In genomic region chr16:85458952-85459351, GRCh38 we compare ENCODE assay signal across 16 cellular contexts.
DNase-seq lines count a peak whose midpoint lies in the region; ATAC-seq and TF ChIP-seq lines count a peak whose summit lies in the region.
"Had no signal": no experiment of that assay in that cellular context is flagged by ENCODE, and none has a peak within 500 bp of the region (broad histone marks: within the 10 kb centered on the region; RNA-seq: fewer than 3 reads in every experiment).

No MANE protein-coding gene starts in this region.

- 83% methylated on average over 11 of the region's 11 CpGs for WGBS in right cardiac atrium
- 57% methylated on average over 9 of the region's 11 CpGs; no CpG with 5 or more reads in 1 of the 2 donors for WGBS in transverse colon (ENCODE audit: low coverage in 1 of 2), 2 donors
- WGBS in spleen, 5 donors: 92 to 95% (median 95%) methylated on average over 9 to 11 of the region's 11 CpGs

- H3K4me3 ChIP-seq in right cardiac atrium (ENCODE audit: low read length) (no peak overlapping the region), transverse colon (no peak overlapping the region), spleen (no peak overlapping the region)
- H3K4me3 ChIP-seq: colonic mucosa, upper lobe of left lung had no signal

- TF ChIP-seq POLR2A in transverse colon (IDR thresholded peaks at IDR 0.05) (no peak), spleen (IDR thresholded peaks at IDR 0.05) (no peak)

- H3K9me3 ChIP-seq in right cardiac atrium (ENCODE audit: control insufficient read depth, low read length) (no peaks in the 10 kb centered on the region), transverse colon (no peaks in the 10 kb centered on the region), spleen (no peaks in the 10 kb centered on the region)
- H3K9me3 ChIP-seq: colonic mucosa, neutrophil, upper lobe of left lung had no signal

- peaks cover 32% of the 10 kb centered on the region for H3K4me1 ChIP-seq in right cardiac atrium (ENCODE audit: control insufficient read depth, insufficient read depth, low read length)
- peaks cover 30 to 49% (median 47%) of the 10 kb centered on the region in 4 donors for H3K4me1 ChIP-seq in transverse colon
- peaks cover 12 to 49% (median 34%) of the 10 kb centered on the region in 6 donors for H3K4me1 ChIP-seq in spleen

- H3K27me3 ChIP-seq in right cardiac atrium (ENCODE audit: control insufficient read depth, insufficient read depth) (no peaks in the 10 kb centered on the region), transverse colon (peaks cover 23% of the 10 kb centered on the region), spleen (replicated peaks in 1 of 7) (peaks cover 0 to 65% (median 23%) of the 10 kb centered on the region in 7 donors)

- H3K27me3 Mint-ChIP-seq in WTC11 (ENCODE audit: low read depth): peaks cover 55% of the 10 kb centered on the region

- CTCF ChIA-PET in WTC11 (lab: Charles Lee): interaction anchor here (0.6 to 4.2 kb wide), 7 partner anchors 15 to 104 kb away, joined by 3 to 30 read pairs (median 4); no protein-coding TSS in a partner anchor

- H3K4me3 Mint-ChIP-seq in WTC11: no peak overlapping the region
- H3K4me3 Mint-ChIP-seq: activated B cell treated with CpG ODN at 0.5 μM for 24 hours had no signal

- DNase-seq in SIG-M5 treated with dmso at 0.1 percent for 504 hours (lab: John Stamatoyannopoulos, UW; ENCODE audit: unreplicated experiment) (peak; percentile 31), SIG-M5 (lab: John Stamatoyannopoulos, UW) (no peak), NCI-H446 treated with DMSO at 0.1 percent for 48 hours (lab: John Stamatoyannopoulos, UW) (peak; percentile 36), right cardiac atrium (peak in 1 of 3 donors; percentile 70), transverse colon (no peak), WTC11 (ENCODE audit: low spot score) (no peak), spleen (no peak)
- DNase-seq: activated B cell treated with CpG ODN at 0.5 μM for 24 hours; activated effector memory CD4-positive, alpha-beta T cell treated with Interleukin-2 at 50 U/mL for 16 hours; colonic mucosa; glutamatergic neuron; NCI-H1105 treated with DMSO at 0.1 percent for 48 hours; upper lobe of left lung had no signal

- POLR2A ChIA-PET in WTC11 (lab: Charles Lee): no interaction called here

- H3K27ac ChIP-seq in right cardiac atrium (ENCODE audit: low read length): peak overlapping the region; percentile 73
- peak overlapping the region; percentile 54 to 77 (median 73) for H3K27ac ChIP-seq in transverse colon
- no peak overlapping the region for H3K27ac ChIP-seq in spleen
- H3K27ac ChIP-seq: neutrophil had no signal

- no peak overlapping the region for H3K27ac Mint-ChIP-seq in WTC11
- H3K27ac Mint-ChIP-seq: activated B cell treated with CpG ODN at 0.5 μM for 24 hours, IgD-negative memory B cell had no signal

- H3K9me3 Mint-ChIP-seq in WTC11: no peaks in the 10 kb centered on the region
- H3K9me3 Mint-ChIP-seq: activated B cell treated with CpG ODN at 0.5 μM for 24 hours, IgD-negative memory B cell had no signal

- ATAC-seq in right cardiac atrium: no peak
- ATAC-seq in WTC11: no peak
- ATAC-seq in HG03135 (IDR thresholded peaks at IDR 0.05; ENCODE audit: unreplicated experiment): no peak

- in situ Hi-C loops in transverse colon (cut with MboI; ENCODE audit: low pct_ligation_motif_present in 1 of 4, low pct_unique_long_range_greater_than_20kb in 1 of 4, low sequenced_read_pairs in 3 of 4): no loop called here

- peaks cover 45% of the 10 kb centered on the region for H3K4me1 Mint-ChIP-seq in WTC11

- no peaks in the 10 kb centered on the region for H3K36me3 Mint-ChIP-seq in WTC11
- H3K36me3 Mint-ChIP-seq: IgD-negative memory B cell had no signal

- no peak for TF ChIP-seq EP300 in transverse colon (IDR thresholded peaks at IDR 0.05; ENCODE audit: low read depth)

- no peaks in the 10 kb centered on the region for H3K36me3 ChIP-seq in transverse colon
- no peaks in the 10 kb centered on the region for H3K36me3 ChIP-seq in spleen
- H3K36me3 ChIP-seq: colonic mucosa, neutrophil, upper lobe of left lung had no signal

- no peak for TF ChIP-seq CTCF in transverse colon (IDR thresholded peaks at IDR 0.05)
- TF ChIP-seq CTCF in WTC11 (IDR thresholded peaks at IDR 0.05): no peak
- no peak for TF ChIP-seq CTCF in spleen (IDR thresholded peaks at IDR 0.05 in 8 of 11, conservative IDR thresholded peaks at IDR 0.05 in 3 of 11)

- intact Hi-C loops in right cardiac atrium (cut with DNase I) (no loop called here), transverse colon (cut with DNase I; ENCODE audit: low total_unique reads) (no loop called here), spleen (cut with DNase I; ENCODE audit: low total_unique reads) (no loop called here)

TF ChIP-seq in WTC11, 78 proteins besides CTCF, POLR2A, EP300 and RAD21 (continues in another document):
- no peak for TF ChIP-seq SOX15 (CRISPR knock-in tag; IDR thresholded peaks at IDR 0.05)
- no peak for TF ChIP-seq GRHL2 (CRISPR knock-in tag; IDR thresholded peaks at IDR 0.05; ENCODE audit: insufficient replicate concordance, severe bottlenecking)
- no peak for TF ChIP-seq ZNF423 (CRISPR knock-in tag; IDR thresholded peaks at IDR 0.05)
- no peak for TF ChIP-seq CDX4 (CRISPR knock-in tag; IDR thresholded peaks at IDR 0.05; ENCODE audit: borderline replicate concordance)
- no peak for TF ChIP-seq SMAD3 (CRISPR knock-in tag; IDR thresholded peaks at IDR 0.05; ENCODE audit: borderline replicate concordance)
- no peak for TF ChIP-seq NFE2L1 (CRISPR knock-in tag; IDR thresholded peaks at IDR 0.05)
- TF ChIP-seq, protein P1, sequence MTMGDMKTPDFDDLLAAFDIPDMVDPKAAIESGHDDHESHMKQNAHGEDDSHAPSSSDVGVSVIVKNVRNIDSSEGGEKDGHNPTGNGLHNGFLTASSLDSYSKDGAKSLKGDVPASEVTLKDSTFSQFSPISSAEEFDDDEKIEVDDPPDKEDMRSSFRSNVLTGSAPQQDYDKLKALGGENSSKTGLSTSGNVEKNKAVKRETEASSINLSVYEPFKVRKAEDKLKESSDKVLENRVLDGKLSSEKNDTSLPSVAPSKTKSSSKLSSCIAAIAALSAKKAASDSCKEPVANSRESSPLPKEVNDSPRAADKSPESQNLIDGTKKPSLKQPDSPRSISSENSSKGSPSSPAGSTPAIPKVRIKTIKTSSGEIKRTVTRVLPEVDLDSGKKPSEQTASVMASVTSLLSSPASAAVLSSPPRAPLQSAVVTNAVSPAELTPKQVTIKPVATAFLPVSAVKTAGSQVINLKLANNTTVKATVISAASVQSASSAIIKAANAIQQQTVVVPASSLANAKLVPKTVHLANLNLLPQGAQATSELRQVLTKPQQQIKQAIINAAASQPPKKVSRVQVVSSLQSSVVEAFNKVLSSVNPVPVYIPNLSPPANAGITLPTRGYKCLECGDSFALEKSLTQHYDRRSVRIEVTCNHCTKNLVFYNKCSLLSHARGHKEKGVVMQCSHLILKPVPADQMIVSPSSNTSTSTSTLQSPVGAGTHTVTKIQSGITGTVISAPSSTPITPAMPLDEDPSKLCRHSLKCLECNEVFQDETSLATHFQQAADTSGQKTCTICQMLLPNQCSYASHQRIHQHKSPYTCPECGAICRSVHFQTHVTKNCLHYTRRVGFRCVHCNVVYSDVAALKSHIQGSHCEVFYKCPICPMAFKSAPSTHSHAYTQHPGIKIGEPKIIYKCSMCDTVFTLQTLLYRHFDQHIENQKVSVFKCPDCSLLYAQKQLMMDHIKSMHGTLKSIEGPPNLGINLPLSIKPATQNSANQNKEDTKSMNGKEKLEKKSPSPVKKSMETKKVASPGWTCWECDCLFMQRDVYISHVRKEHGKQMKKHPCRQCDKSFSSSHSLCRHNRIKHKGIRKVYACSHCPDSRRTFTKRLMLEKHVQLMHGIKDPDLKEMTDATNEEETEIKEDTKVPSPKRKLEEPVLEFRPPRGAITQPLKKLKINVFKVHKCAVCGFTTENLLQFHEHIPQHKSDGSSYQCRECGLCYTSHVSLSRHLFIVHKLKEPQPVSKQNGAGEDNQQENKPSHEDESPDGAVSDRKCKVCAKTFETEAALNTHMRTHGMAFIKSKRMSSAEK (CRISPR knock-in tag; IDR thresholded peaks at IDR 0.05; ENCODE audit: borderline replicate concordance): no peak
- TF ChIP-seq, protein P2, sequence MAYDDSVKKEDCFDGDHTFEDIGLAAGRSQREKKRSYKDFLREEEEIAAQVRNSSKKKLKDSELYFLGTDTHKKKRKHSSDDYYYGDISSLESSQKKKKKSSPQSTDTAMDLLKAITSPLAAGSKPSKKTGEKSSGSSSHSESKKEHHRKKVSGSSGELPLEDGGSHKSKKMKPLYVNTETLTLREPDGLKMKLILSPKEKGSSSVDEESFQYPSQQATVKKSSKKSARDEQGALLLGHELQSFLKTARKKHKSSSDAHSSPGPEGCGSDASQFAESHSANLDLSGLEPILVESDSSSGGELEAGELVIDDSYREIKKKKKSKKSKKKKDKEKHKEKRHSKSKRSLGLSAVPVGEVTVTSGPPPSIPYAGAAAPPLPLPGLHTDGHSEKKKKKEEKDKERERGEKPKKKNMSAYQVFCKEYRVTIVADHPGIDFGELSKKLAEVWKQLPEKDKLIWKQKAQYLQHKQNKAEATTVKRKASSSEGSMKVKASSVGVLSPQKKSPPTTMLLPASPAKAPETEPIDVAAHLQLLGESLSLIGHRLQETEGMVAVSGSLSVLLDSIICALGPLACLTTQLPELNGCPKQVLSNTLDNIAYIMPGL (CRISPR knock-in tag; IDR thresholded peaks at IDR 0.05): no peak
- TF ChIP-seq SMAD4 (CRISPR knock-in tag; IDR thresholded peaks at IDR 0.05): no peak
- TF ChIP-seq CREM (CRISPR knock-in tag; IDR thresholded peaks at IDR 0.05): no peak
- no peak for TF ChIP-seq ZNF263 (CRISPR knock-in tag; IDR thresholded peaks at IDR 0.05; ENCODE audit: low read depth)
- TF ChIP-seq NR1H2 (CRISPR knock-in tag; IDR thresholded peaks at IDR 0.05): no peak
- TF ChIP-seq CREB1 (CRISPR knock-in tag; IDR thresholded peaks at IDR 0.05): no peak

Comparison
In these comparisons a context has a peak if more than half of its experiments do, and no peak if none do; other contexts are left out.
1. DNase-seq: peak in SIG-M5 treated with dmso at 0.1 percent for 504 hours (single experiment) and NCI-H446 treated with DMSO at 0.1 percent for 48 hours (single experiment); none in SIG-M5 (single experiment), transverse colon (single experiment), WTC11 (single experiment) and spleen (single experiment).
2. H3K27ac ChIP-seq: peak in right cardiac atrium (single experiment) and transverse colon (4 of 4); none in spleen (0 of 8).